In genomic region chr13:37342205-37342604, GRCh38 we compare ENCODE assay signal across 15 cellular contexts.
DNase-seq lines count a peak whose midpoint lies in the region; ATAC-seq and TF ChIP-seq lines count a peak whose summit lies in the region.
"Had no signal": no experiment of that assay in that cellular context is flagged by ENCODE, and none has a peak within 500 bp of the region (broad histone marks: within the 10 kb centered on the region; RNA-seq: fewer than 3 reads in every experiment).

No MANE protein-coding gene starts in this region.

- H4K91ac ChIP-seq in trophoblast cell (ENCODE audit: low read depth, low read length) = no peak overlapping the region

- no peak overlapping the region for H2BK5ac ChIP-seq in trophoblast cell (ENCODE audit: low read depth, low read length, poor library complexity)

- no peaks in the 10 kb centered on the region for H3K27me3 ChIP-seq in trophoblast cell (ENCODE audit: insufficient read depth, low read length)
- no peaks in the 10 kb centered on the region for H3K27me3 ChIP-seq in upper lobe of right lung

- H3K14ac ChIP-seq in trophoblast cell (ENCODE audit: low read length) = no peak overlapping the region

- no peak overlapping the region for H3K18ac ChIP-seq in trophoblast cell (ENCODE audit: low read length)

- TF ChIP-seq CTCF in upper lobe of right lung (IDR thresholded peaks at IDR 0.05) = no peak

- H3K4me1 ChIP-seq in trophoblast cell (ENCODE audit: control insufficient read depth in 1 of 2, insufficient read depth in 2 of 2, low read length in 2 of 2) (no peaks in the 10 kb centered on the region), upper lobe of right lung (no peaks in the 10 kb centered on the region)
- H3K4me1 ChIP-seq: HAP-1 had no signal

- H3K4ac ChIP-seq in trophoblast cell (ENCODE audit: low read depth, low read length) = no peak overlapping the region

- WGBS in trophoblast cell (ENCODE audit: extremely low coverage, insufficient coverage, insufficient read length) = no CpG with 5 or more reads among the region's 6 CpGs

- H4K12ac ChIP-seq in trophoblast cell (ENCODE audit: low read depth, low read length) = no peak overlapping the region

- H2BK120ac ChIP-seq in trophoblast cell (ENCODE audit: insufficient read depth, low read length, poor library complexity) = no peak overlapping the region

- DNase-seq in Right ventricle myocardium superior = peak; percentile 25
- DNase-seq in cardiac septum (ENCODE audit: low spot score) = no peak
- peak; percentile 50 for DNase-seq in NCI-H69 (lab: John Stamatoyannopoulos, UW)
- no peak for DNase-seq in trophoblast cell
- DNase-seq in upper lobe of right lung = no peak
- no peak for DNase-seq in NCI-H82 (lab: John Stamatoyannopoulos, UW)
- DNase-seq in Kasumi-1 (lab: John Stamatoyannopoulos, UW) = no peak
- DNase-seq: C1 segment of cervical spinal cord; Calu3; CD4-positive, alpha-beta T cell; DMS 273 treated with DMSO at 0.1 percent for 48 hours had no signal

- intact Hi-C loops in Right ventricle myocardium superior (cut with DNase I) (no loop called here), cardiac septum (cut with DNase I) (no loop called here), upper lobe of right lung (cut with DNase I) (no loop called here)

- no peak overlapping the region for H2BK12ac ChIP-seq in trophoblast cell (ENCODE audit: low read length)

- H3K79me1 ChIP-seq in trophoblast cell (ENCODE audit: low read length) = peaks cover 2% of the 10 kb centered on the region

- H4K8ac ChIP-seq in trophoblast cell (ENCODE audit: low read depth, low read length) = no peak overlapping the region

- no peak overlapping the region for H2AK5ac ChIP-seq in trophoblast cell (ENCODE audit: low read length)

- H3K9me3 ChIP-seq in trophoblast cell (ENCODE audit: insufficient read depth, low read depth, low read length) (peaks cover 2% of the 10 kb centered on the region), upper lobe of right lung (no peaks in the 10 kb centered on the region)
- H3K9me3 ChIP-seq: HAP-1 had no signal

- no peaks in the 10 kb centered on the region for H3K79me2 ChIP-seq in trophoblast cell (ENCODE audit: control insufficient read depth, insufficient read depth, low read length, poor library complexity)

- H3K27ac ChIP-seq in trophoblast cell (ENCODE audit: low read depth, low read length) = no peak overlapping the region
- no peak overlapping the region for H3K27ac ChIP-seq in upper lobe of right lung

- no peak overlapping the region for H3K9ac ChIP-seq in trophoblast cell (ENCODE audit: low read length)

- H3K4me3 ChIP-seq in trophoblast cell (ENCODE audit: low read depth, low read length) (no peak overlapping the region), upper lobe of right lung (no peak overlapping the region)
- H3K4me3 ChIP-seq: GM12878, GM23338, HAP-1 had no signal

- H3K23ac ChIP-seq in trophoblast cell (ENCODE audit: low read length) = peak overlapping the region; percentile 45

- H3K4me2 ChIP-seq in trophoblast cell (ENCODE audit: low read length) = no peak overlapping the region
- H3K4me2 ChIP-seq: GM23338 had no signal

- H2AFZ ChIP-seq in trophoblast cell (ENCODE audit: insufficient read depth, low read length, poor library complexity) = no peak overlapping the region
- H2AFZ ChIP-seq: GM23338 had no signal

- no peak for ATAC-seq in Right ventricle myocardium superior (ENCODE audit: poor library complexity)
- ATAC-seq in upper lobe of right lung = peak; percentile 36
- ATAC-seq: GM12878, GM23338, HepG2 had no signal

- H3K36me3 ChIP-seq in trophoblast cell (ENCODE audit: control insufficient read depth in 1 of 2, insufficient read depth in 2 of 2, low read length in 2 of 2) = no peaks in the 10 kb centered on the region
- no peaks in the 10 kb centered on the region for H3K36me3 ChIP-seq in upper lobe of right lung
- H3K36me3 ChIP-seq: HAP-1 had no signal

Comparison
In these comparisons a context has a peak if more than half of its experiments do, and no peak if none do; other contexts are left out.
1. DNase-seq: peak in Right ventricle myocardium superior (single experiment) and NCI-H69 (single experiment); none in cardiac septum (single experiment), trophoblast cell (0 of 2), upper lobe of right lung (single experiment), NCI-H82 (single experiment) and Kasumi-1 (0 of 2).